In genomic region chr3:73235768-73236167, GRCh38 we compare ENCODE assay signal across 20 cellular contexts.
"Had no signal": no experiment of that assay in that cellular context is flagged by ENCODE, and none has a peak within 500 bp of the region (broad histone marks: within the 10 kb centered on the region; RNA-seq: fewer than 3 reads in every experiment).

No MANE protein-coding gene starts in this region.

- DNase-seq: IMR-90; Kasumi-1; KG1; MM.1S; NCI-H1092 treated with DMSO at 0.1 percent for 48 hours; NCI-H1417 treated with DMSO at 0.1 percent for 48 hours; NCI-H146; NCI-H1694 treated with DMSO at 0.1 percent for 48 hours; NCI-H1930; NCI-H2081; NCI-H2107; NCI-H2227 treated with DMSO at 0.1 percent for 48 hours; NCI-H526 treated with DMSO at 0.1 percent for 48 hours; NCI-H774; NK-92 treated with Interleukin-12 subunit alpha and Interleukin-12 subunit beta, amount 100 ng/mL, for 24 hours; PC-3; SHP77 had no signal

- H3K27ac ChIP-seq: RWPE1 had no signal

- ATAC-seq: Panc1, PC-3, SK-N-SH treated with all-trans-retinoic acid at 6 μM for 48 hours had no signal
